16 cellular contexts compared by ENCODE assay signal in the genomic region with DNA sequence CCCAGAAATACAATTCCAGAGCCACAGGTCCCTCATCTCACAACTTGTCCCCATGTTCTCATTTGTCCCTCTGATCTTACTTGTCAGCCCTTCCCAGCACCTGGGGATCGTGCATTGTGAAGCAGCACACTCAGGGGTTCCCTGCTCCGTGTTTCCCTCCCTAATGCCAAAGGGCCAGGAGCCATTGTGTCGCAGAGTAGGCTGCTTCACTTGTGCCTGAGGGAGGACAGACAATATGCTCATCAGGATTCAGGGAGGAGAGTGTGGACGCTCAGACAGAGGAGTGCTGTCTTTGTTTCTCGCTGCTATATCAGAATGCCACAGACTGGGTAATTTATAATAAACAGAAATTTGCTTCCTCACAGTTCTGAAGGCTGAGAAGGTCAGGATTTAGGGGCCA.
DNase-seq lines count a peak whose midpoint lies in the region; ATAC-seq, FAIRE-seq and TF ChIP-seq lines count a peak whose summit lies in the region.
"Had no signal": no experiment of that assay in that cellular context is flagged by ENCODE, and none has a peak within 500 bp of the region (broad histone marks: within the 10 kb centered on the region; RNA-seq: fewer than 3 reads in every experiment).

No MANE protein-coding gene starts in this region.

- TF ChIP-seq CTCF in HepG2 (CRISPR knock-in tag; IDR thresholded peaks at IDR 0.05) (no peak), right lobe of liver (IDR thresholded peaks at IDR 0.05) (no peak), H1 (IDR thresholded peaks at IDR 0.05; ENCODE audit: control extremely low read depth in 1 of 3, insufficient read depth in 1 of 3, low read depth in 1 of 3, low read length in 3 of 3) (no peak)

- TF ChIP-seq EP300 in HepG2 (IDR thresholded peaks at IDR 0.05; ENCODE audit: low read depth in 2 of 2, low read length in 2 of 2) (no peak), HepG2 (CRISPR knock-in tag; IDR thresholded peaks at IDR 0.05; ENCODE audit: borderline replicate concordance) (no peak), H1 (IDR thresholded peaks at IDR 0.05; ENCODE audit: borderline replicate concordance in 1 of 2, low read depth in 2 of 2, low read length in 2 of 2) (no peak)

- H2BK12ac ChIP-seq in H1 (ENCODE audit: low read depth, low read length) (peak overlapping the region; percentile 90; the same call in 1 of the 2 replicates), neuronal stem cell (ENCODE audit: low read length) (peak overlapping the region; percentile 11)

- H2BK15ac ChIP-seq in H1 (ENCODE audit: low read length), result peak overlapping the region; percentile 9; the same call in 1 of the 2 replicates
- H2BK15ac ChIP-seq in neuronal stem cell (ENCODE audit: low read length), result no peak overlapping the region

- no peak for TF ChIP-seq POLR2A in HepG2 (IDR thresholded peaks at IDR 0.05; ENCODE audit: insufficient read depth in 1 of 2, low read depth in 2 of 2, low read length in 2 of 2)
- TF ChIP-seq POLR2A in right lobe of liver (IDR thresholded peaks at IDR 0.05), result no peak
- no peak for TF ChIP-seq POLR2A in H1 (IDR thresholded peaks at IDR 0.05; ENCODE audit: control extremely low read depth in 1 of 2, low read depth in 2 of 2, low read length in 2 of 2)

- H2BK20ac ChIP-seq in H1 (ENCODE audit: low read length), result 0 out of 2 replicates have a peak overlapping the region, but pooled peaks have one; percentile 49

- H3K27me3 ChIP-seq in HepG2 (ENCODE audit: control insufficient read depth in 1 of 2, insufficient read depth in 2 of 2, low read length in 2 of 2) (no peaks in the 10 kb centered on the region), right lobe of liver (no peaks in the 10 kb centered on the region), H1 (replicated peaks in 1 of 4; ENCODE audit: control insufficient read depth in 3 of 4, extremely low read depth in 1 of 4, insufficient read depth in 3 of 4, low read length in 3 of 4) (no peaks in the 10 kb centered on the region), neuronal stem cell (ENCODE audit: control insufficient read depth in 3 of 3, insufficient read depth in 3 of 3, low read depth in 1 of 3, low read length in 3 of 3) (no peaks in the 10 kb centered on the region)
- H3K27me3 ChIP-seq: BLaER1 treated with 17β-estradiol and CSF1 and Interleukin-3, amounts not matched to agents 10 nM and 100 nM had no signal

- H3K79me1 ChIP-seq in H1 (ENCODE audit: low read depth, low read length) (no peaks in the 10 kb centered on the region), neuronal stem cell (ENCODE audit: low read depth, low read length) (no peaks in the 10 kb centered on the region)

- intact Hi-C loops in HepG2 (cut with micrococcal nuclease; ENCODE audit: unreplicated experiment) (no loop called here), right lobe of liver (cut with DNase I) (no loop called here)

- H4K8ac ChIP-seq in H1 (ENCODE audit: extremely low read depth, insufficient read depth, low read length), result no peak overlapping the region
- H4K8ac ChIP-seq in neuronal stem cell (ENCODE audit: low read depth, low read length), result no peak overlapping the region

- 27% methylated on average over 5 of the region's 5 CpGs for WGBS in HepG2 (ENCODE audit: low lambda C conversion rate)
- 31% methylated on average over 4 of the region's 5 CpGs for WGBS in right lobe of liver (ENCODE audit: insufficient coverage, low coverage, low lambda C conversion rate, missing lambda C conversion rate)
- 74% methylated on average over 5 of the region's 5 CpGs; no CpG with 5 or more reads in 1 of the 2 experiments for WGBS in H1 (ENCODE audit: extremely low coverage in 1 of 2, insufficient coverage in 1 of 2, insufficient read length in 1 of 2, insufficient replicate concordance in 2 of 2, low coverage in 1 of 2, low lambda C conversion rate in 2 of 2, missing lambda C conversion rate in 1 of 2), 2 experiments
- no CpG with 5 or more reads among the region's 5 CpGs for WGBS in neuronal stem cell (ENCODE audit: extremely low coverage in 2 of 2, insufficient read length in 2 of 2, insufficient replicate concordance in 1 of 2), 2 donors

- H3K79me2 ChIP-seq in HepG2 (ENCODE audit: insufficient read depth, low read length), result no peaks in the 10 kb centered on the region
- no peaks in the 10 kb centered on the region for H3K79me2 ChIP-seq in H1 (ENCODE audit: control insufficient read depth in 1 of 2, insufficient read depth in 2 of 2, low read length in 2 of 2)

- H3K14ac ChIP-seq in H1 (ENCODE audit: insufficient read length), result no peak overlapping the region
- H3K14ac ChIP-seq in neuronal stem cell (ENCODE audit: low read length), result no peak overlapping the region

- CTCF ChIA-PET in HepG2 (lab: Yijun Ruan, JAX; ENCODE audit: low intra/inter-chr PET ratio, low total read pairs), result no interaction called here
- CTCF ChIA-PET in H1 (lab: Charles Lee; ENCODE audit: partially characterized antibody), result no interaction called here

- H3K4ac ChIP-seq in H1 (replicated peaks; ENCODE audit: insufficient read length, low read depth, low read length), result no peak overlapping the region
- H3K4ac ChIP-seq in neuronal stem cell (ENCODE audit: low read length), result no peak overlapping the region

- FAIRE-seq in HepG2 (lab: Jason Lieb, UNC), result no peak
- no peak for FAIRE-seq in H1 (lab: Jason Lieb, UNC)
- FAIRE-seq: GM12878, GM18507 had no signal

- no peaks in the 10 kb centered on the region for H4K20me1 ChIP-seq in HepG2 (ENCODE audit: insufficient read depth, low read length)
- H4K20me1 ChIP-seq in H1 (replicated peaks in 1 of 2; ENCODE audit: control insufficient read depth in 1 of 2, insufficient read depth in 2 of 2, low read length in 2 of 2), result no peaks in the 10 kb centered on the region
- H4K20me1 ChIP-seq: BLaER1 treated with 17β-estradiol and CSF1 and Interleukin-3, amounts not matched to agents 10 nM and 100 nM had no signal

- H3K18ac ChIP-seq in H1 (ENCODE audit: extremely low read depth, low read length), result no peak overlapping the region
- H3K18ac ChIP-seq in neuronal stem cell (ENCODE audit: low read length), result no peak overlapping the region

- in situ Hi-C loops in HepG2 (cut with HindIII; ENCODE audit: extremely low pct_ligation_motif_present, low pct_unique_long_range_greater_than_20kb), result no loop called here

- H3K4me3 ChIP-seq in HepG2 (replicated peaks in 1 of 3; ENCODE audit: insufficient read depth in 1 of 3, low read depth in 2 of 3, low read length in 3 of 3) (peak overlapping the region; percentile 45 to 66 (median 53); a peak in 4 of 6 replicates), right lobe of liver (no peak overlapping the region), SK-N-MC (peak overlapping the region; percentile 89), H1 (ENCODE audit: extremely low read depth in 1 of 4, insufficient read depth in 2 of 4, low read depth in 3 of 4, low read length in 4 of 4) (0 out of 8 replicates have a peak overlapping the region, but pooled peaks of 1 of the 4 experiments have one; percentile 59), neuronal stem cell (ENCODE audit: low read length in 2 of 2) (no peak overlapping the region)
- H3K4me3 ChIP-seq: BLaER1 treated with 17β-estradiol and CSF1 and Interleukin-3, amounts not matched to agents 10 nM and 100 nM; GM12878; GM23248; HAP-1 had no signal

- no peaks in the 10 kb centered on the region for H3K36me3 ChIP-seq in HepG2 (replicated peaks in 1 of 2; ENCODE audit: control insufficient read depth in 1 of 2, insufficient read depth in 2 of 2, low read length in 2 of 2)
- H3K36me3 ChIP-seq in right lobe of liver, result no peaks in the 10 kb centered on the region
- H3K36me3 ChIP-seq in SK-N-MC (ENCODE audit: insufficient read depth, low read length), result peaks cover 23% of the 10 kb centered on the region
- peaks cover 0 to 7% (median 0%) of the 10 kb centered on the region in 4 experiments; a peak in 1 of 8 replicates for H3K36me3 ChIP-seq in H1 (ENCODE audit: control insufficient read depth in 2 of 4, insufficient read depth in 4 of 4, low read length in 3 of 4)
- H3K36me3 ChIP-seq in neuronal stem cell (replicated peaks in 1 of 2; ENCODE audit: control insufficient read depth in 2 of 2, insufficient read depth in 2 of 2, low read length in 2 of 2), result no peaks in the 10 kb centered on the region
- H3K36me3 ChIP-seq: BLaER1 treated with 17β-estradiol and CSF1 and Interleukin-3, amounts not matched to agents 10 nM and 100 nM; HAP-1 had no signal

- H2AFZ ChIP-seq in HepG2 (ENCODE audit: low read length), result no peak overlapping the region
- peak overlapping the region; percentile 74; the same call in 1 of the 2 replicates for H2AFZ ChIP-seq in H1 (ENCODE audit: low read length)
- peak overlapping the region; percentile 65 for H2AFZ ChIP-seq in neuronal stem cell (ENCODE audit: low read length)
- H2AFZ ChIP-seq: GM23248 had no signal

- TF ChIP-seq RAD21 in HepG2 (CRISPR knock-in tag; IDR thresholded peaks at IDR 0.05), result no peak
- TF ChIP-seq RAD21 in H1 (IDR thresholded peaks at IDR 0.05 in 1 of 2, conservative IDR thresholded peaks at IDR 0.05 in 1 of 2; ENCODE audit: low read depth in 2 of 2, low read length in 2 of 2), result no peak

- H3K4me1 ChIP-seq in HepG2 (ENCODE audit: insufficient read depth, low read length) (0 out of 2 replicates have a peak, but pooled peaks cover 6% of the 10 kb centered on the region), right lobe of liver (no peaks in the 10 kb centered on the region), H1 (replicated peaks in 1 of 4; ENCODE audit: control insufficient read depth in 3 of 4, insufficient read depth in 4 of 4, low read length in 3 of 4) (peaks cover 1 to 6% (median 4%) of the 10 kb centered on the region in 4 experiments; a peak in 6 of 7 replicates), neuronal stem cell (ENCODE audit: control insufficient read depth in 2 of 2, insufficient read depth in 1 of 2, low read depth in 1 of 2, low read length in 2 of 2) (peaks cover 7 to 8% of the 10 kb centered on the region in 2 donors)
- H3K4me1 ChIP-seq: BLaER1 treated with 17β-estradiol and CSF1 and Interleukin-3, amounts not matched to agents 10 nM and 100 nM; HAP-1 had no signal

- H3K56ac ChIP-seq in H1 (replicated peaks; ENCODE audit: insufficient read length, low read depth, low read length), result no peak overlapping the region

- H3K9ac ChIP-seq in HepG2 (ENCODE audit: insufficient read depth, low read depth, low read length) (peak overlapping the region; percentile 16; the same call in 1 of the 2 replicates), SK-N-MC (ENCODE audit: insufficient read length) (peak overlapping the region; percentile 82), H1 (replicated peaks in 1 of 4; ENCODE audit: extremely low read depth in 1 of 4, low read depth in 3 of 4, low read length in 3 of 4) (no peak overlapping the region), neuronal stem cell (ENCODE audit: low read depth, low read length, poor library complexity) (no peak overlapping the region)
- H3K9ac ChIP-seq: BLaER1 treated with 17β-estradiol and CSF1 and Interleukin-3, amounts not matched to agents 10 nM and 100 nM; GM23248 had no signal

- DNase-seq in HepG2 (ENCODE audit: low spot score) (no peak), right lobe of liver (no peak), SK-N-MC (ENCODE audit: low read depth, low spot score) (no peak), H1 (ENCODE audit: low read depth in 1 of 2, low spot score in 2 of 2) (no peak), neuronal stem cell (ENCODE audit: low spot score) (no peak), NCI-H1417 (lab: John Stamatoyannopoulos, UW) (no peak)
- DNase-seq: ACHN; CD4-positive, CD25-positive, alpha-beta regulatory T cell; DMS53; GM23248 had no signal

- H2AK5ac ChIP-seq in H1 (ENCODE audit: low read depth, low read length) (peak overlapping the region; percentile 44; the same call in 1 of the 2 replicates), neuronal stem cell (ENCODE audit: low read depth, low read length) (no peak overlapping the region)

- H3K27ac ChIP-seq in HepG2 (ENCODE audit: extremely low read length, insufficient read depth, low read length) (no peak overlapping the region), right lobe of liver (no peak overlapping the region), SK-N-MC (no peak overlapping the region), H1 (ENCODE audit: low read depth, low read length) (no peak overlapping the region), neuronal stem cell (replicated peaks; ENCODE audit: low read length) (no peak overlapping the region)
- H3K27ac ChIP-seq: BLaER1 treated with 17β-estradiol and CSF1 and Interleukin-3, amounts not matched to agents 10 nM and 100 nM; GM23248 had no signal

- H2BK5ac ChIP-seq in H1 (ENCODE audit: low read depth, low read length) (peak overlapping the region; percentile 45; the same call in 1 of the 2 replicates), neuronal stem cell (ENCODE audit: low read length) (no peak overlapping the region)

- H3K23ac ChIP-seq in H1 (ENCODE audit: insufficient read length), result no peak overlapping the region
- no peak overlapping the region for H3K23ac ChIP-seq in neuronal stem cell (ENCODE audit: low read depth, low read length, poor library complexity)

- H3K4me2 ChIP-seq in HepG2 (ENCODE audit: low read depth, low read length) (peak overlapping the region; percentile 53), H1 (ENCODE audit: insufficient read depth in 1 of 2, low read depth in 2 of 2, low read length in 2 of 2) (peak overlapping the region in 1 of 2 experiments; percentile 47; a peak in 1 of 4 replicates), neuronal stem cell (ENCODE audit: insufficient read depth, low read length, poor library complexity, severe bottlenecking) (no peak overlapping the region)
- H3K4me2 ChIP-seq: BLaER1 treated with 17β-estradiol and CSF1 and Interleukin-3, amounts not matched to agents 10 nM and 100 nM had no signal

- no peak overlapping the region for H4K5ac ChIP-seq in H1 (ENCODE audit: insufficient read length, low read depth, low read length)

- peak overlapping the region; percentile 31 for H4K91ac ChIP-seq in H1 (replicated peaks; ENCODE audit: insufficient read length, low read length)
- H4K91ac ChIP-seq in neuronal stem cell (ENCODE audit: low read depth, low read length, poor library complexity), result no peak overlapping the region

- ATAC-seq in HepG2, result no peak
- no peak for ATAC-seq in right lobe of liver
- ATAC-seq in HG03520 (IDR thresholded peaks at IDR 0.05; ENCODE audit: unreplicated experiment), result no peak
- ATAC-seq in HG02588 (IDR thresholded peaks at IDR 0.05; ENCODE audit: unreplicated experiment), result no peak
- ATAC-seq: GM12878 had no signal

- H2BK120ac ChIP-seq in H1 (replicated peaks; ENCODE audit: low read depth, low read length) (no peak overlapping the region), neuronal stem cell (ENCODE audit: low read depth, low read length) (no peak overlapping the region)

- no TSS peak for BruUV-seq in HepG2 (replicated peaks; lab: Mats Ljungman, UMichigan)

- POLR2A ChIA-PET in HepG2 (lab: Yijun Ruan, JAX) (no interaction called here), H1 (lab: Charles Lee; ENCODE audit: partially characterized antibody) (no interaction called here)

- H3K9me3 ChIP-seq in HepG2 (ENCODE audit: low read length) (no peaks in the 10 kb centered on the region), right lobe of liver (no peaks in the 10 kb centered on the region), SK-N-MC (ENCODE audit: low read depth, low read length) (0 out of 2 replicates have a peak, but pooled peaks cover under 1% of the 10 kb centered on the region), H1 (ENCODE audit: insufficient read depth in 2 of 2, low read depth in 1 of 2, low read length in 1 of 2) (no peaks in the 10 kb centered on the region), neuronal stem cell (replicated peaks in 1 of 2; ENCODE audit: control insufficient read depth in 2 of 2, insufficient read depth in 1 of 2, low read depth in 1 of 2, low read length in 2 of 2) (no peaks in the 10 kb centered on the region)
- H3K9me3 ChIP-seq: HAP-1 had no signal

- H3K23me2 ChIP-seq in H1 (ENCODE audit: low read depth, low read length), result no peaks in the 10 kb centered on the region; the same call in 1 of the 2 replicates

Comparison
In these comparisons a context has a peak if more than half of its experiments do, and no peak if none do; other contexts are left out.
1. H3K4me3 ChIP-seq: peak in HepG2 (3 of 3) and SK-N-MC (single experiment); none in right lobe of liver (0 of 3) and neuronal stem cell (0 of 2).
2. H3K9ac ChIP-seq: peak in HepG2 (single experiment) and SK-N-MC (single experiment); none in H1 (0 of 4) and neuronal stem cell (single experiment).
3. Of the 41 proteins assayed by ChIP-seq in both HepG2 and H1: peak only in HepG2: none; only in H1: MAX; in both: none; in neither: 40.